Comparison of ENCODE assay signal across 2 cellular contexts in the genomic region with DNA sequence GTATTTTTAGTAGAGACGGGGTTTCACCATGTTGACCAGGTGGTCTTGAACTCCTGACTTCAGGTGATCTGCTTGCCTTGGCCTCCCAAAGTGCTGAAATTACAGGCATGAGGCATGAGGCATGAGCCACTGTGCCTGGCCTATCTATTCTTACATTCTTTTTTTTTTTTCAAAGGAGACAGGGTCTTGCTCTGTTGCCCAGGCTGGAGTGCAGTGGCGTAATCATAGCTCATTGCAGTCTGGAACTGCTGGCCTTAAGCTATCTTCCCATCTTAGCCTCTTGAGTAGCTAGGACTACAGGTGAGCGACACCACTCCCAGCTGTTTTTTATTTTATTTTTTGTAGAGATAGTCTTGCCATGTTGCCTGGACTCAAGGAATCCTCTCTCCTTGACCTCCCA.
TF ChIP-seq lines count a peak whose summit lies in the region.

No MANE protein-coding gene starts in this region.

TF ChIP-seq in HepG2, 621 proteins besides CTCF, POLR2A, EP300 and RAD21:
- TF ChIP-seq ZNF121 (CRISPR knock-in tag; IDR thresholded peaks at IDR 0.05) (peak; percentile 84), NFYB (CRISPR knock-in tag; IDR thresholded peaks at IDR 0.05) (no peak)

TF ChIP-seq in WTC11, 78 proteins besides CTCF, POLR2A, EP300 and RAD21:
- peak; percentile 85; the same call in 1 of the 2 replicates for TF ChIP-seq ZNF121 (CRISPR knock-in tag; IDR thresholded peaks at IDR 0.05)
- TF ChIP-seq EMX1 (CRISPR knock-in tag; IDR thresholded peaks at IDR 0.05), result no peak
